Comparison of ENCODE assay signal across 12 cellular contexts in genomic region chr17:77914440-77915254, GRCh38. TPM values are rescaled to one million over a fixed set of nuclear protein-coding genes. Genes with fewer than 3 reads are reported as not detected.
A peak's percentile ranks its signal among the peaks of the same experiment; 100 is the strongest.
DNase-seq lines count a peak whose midpoint lies in the region; ATAC-seq and TF ChIP-seq lines count a peak whose summit lies in the region.
"Had no signal": no experiment of that assay in that cellular context is flagged by ENCODE, and none has a peak within 500 bp of the region (broad histone marks: within the 10 kb centered on the region; RNA-seq: fewer than 3 reads in every experiment).

No MANE protein-coding gene starts in this region.

- intact Hi-C loops in left lung (cut with DNase I) = no loop called here

- ATAC-seq in left lung (peak; percentile 64), GM19463 (IDR thresholded peaks at IDR 0.05; ENCODE audit: unreplicated experiment) (no peak)

- DNase-seq in NCI-H1092 treated with DMSO at 0.1 percent for 48 hours (lab: John Stamatoyannopoulos, UW) = peak; percentile 60
- no peak for DNase-seq in WERI-Rb-1
- peak in 1 of 2 donors; percentile 20 for DNase-seq in left lung
- no peak for DNase-seq in GM03348 (ENCODE audit: low spot score)
- no peak for DNase-seq in HuH-7.5 (ENCODE audit: low spot score)
- no peak for DNase-seq in central memory CD4-positive, alpha-beta T cell
- DNase-seq: activated T-cell treated with anti-CD3 and anti-CD28 coated beads, Interleukin-2, amount 50 U/mL, for 72 hours; GOT3; psoas muscle had no signal

- peaks cover 11% of the 10 kb centered on the region for H3K9me3 ChIP-seq in WERI-Rb-1 (ENCODE audit: severe bottlenecking)
- peaks cover 0 to 2% of the 10 kb centered on the region in 2 donors for H3K9me3 ChIP-seq in left lung
- H3K9me3 ChIP-seq: psoas muscle had no signal

- H3K27me3 ChIP-seq in WERI-Rb-1 (ENCODE audit: insufficient read depth, low read depth, severe bottlenecking) (no peaks in the 10 kb centered on the region), left lung (peaks cover 29 to 94% of the 10 kb centered on the region in 2 donors)

- H3K36me3 ChIP-seq in WERI-Rb-1 (no peaks in the 10 kb centered on the region), left lung (no peaks in the 10 kb centered on the region)
- H3K36me3 ChIP-seq: BLaER1 treated with 17β-estradiol and CSF1 and Interleukin-3, amounts not matched to agents 10 nM and 100 nM had no signal

- H3K4me3 ChIP-seq in WERI-Rb-1 (ENCODE audit: low read depth, low read length) (no peak overlapping the region), left lung (no peak overlapping the region)
- H3K4me3 ChIP-seq: BLaER1 treated with 17β-estradiol and CSF1 and Interleukin-3, amounts not matched to agents 10 nM and 100 nM; psoas muscle had no signal

- H3K27ac ChIP-seq in C4-2B = no peak overlapping the region
- H3K27ac ChIP-seq in WERI-Rb-1 = no peak overlapping the region
- no peak overlapping the region for H3K27ac ChIP-seq in left lung
- H3K27ac ChIP-seq: BLaER1 treated with 17β-estradiol and CSF1 and Interleukin-3, amounts not matched to agents 10 nM and 100 nM; psoas muscle had no signal

- TF ChIP-seq CTCF in C4-2B (conservative IDR thresholded peaks at IDR 0.05) (peak; percentile 53), WERI-Rb-1 (IDR thresholded peaks at IDR 0.05; ENCODE audit: low read depth, low read length) (peak; percentile 59), left lung (IDR thresholded peaks at IDR 0.05) (no peak)

- peaks cover 0 to 11% of the 10 kb centered on the region in 2 donors for H3K4me1 ChIP-seq in left lung
- H3K4me1 ChIP-seq: psoas muscle had no signal

RNA-seq across cellular contexts. Expression of gene TNRC6C, which starts 43.9 kb away (rescaled TPM):
- 10 to 100 TPM; 14.0 to 18.8 TPM for total RNA-seq in left lung

Comparison
In these comparisons a context has a peak if more than half of its experiments do, and no peak if none do; other contexts are left out.
1. CTCF ChIP-seq: peak in C4-2B (single experiment) and WERI-Rb-1 (single experiment); none in left lung (0 of 2).